Comparison of ENCODE assay signal across 13 cellular contexts in the genomic region with DNA sequence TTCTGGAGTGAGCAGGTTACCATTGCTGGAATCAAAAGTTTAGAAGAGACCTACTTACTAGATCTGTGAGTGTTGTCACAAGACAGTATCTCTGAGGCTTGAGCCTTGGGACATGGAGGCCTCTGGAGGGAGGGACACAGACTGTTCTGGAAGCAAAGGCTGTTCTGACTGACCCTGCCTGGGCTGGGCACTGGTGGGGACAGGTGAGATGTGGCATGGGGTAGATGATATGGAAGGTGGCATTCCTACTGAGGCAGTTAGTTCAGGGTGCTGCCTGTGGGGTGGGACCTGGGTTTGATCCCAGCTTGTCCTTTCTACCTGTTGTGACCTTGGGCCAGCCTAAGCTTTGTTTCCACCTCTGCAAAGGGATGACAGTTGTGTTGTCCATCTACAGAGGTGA.
DNase-seq lines count a peak whose midpoint lies in the region; ATAC-seq and TF ChIP-seq lines count a peak whose summit lies in the region.
"Had no signal": no experiment of that assay in that cellular context is flagged by ENCODE, and none has a peak within 500 bp of the region (broad histone marks: within the 10 kb centered on the region; RNA-seq: fewer than 3 reads in every experiment).

No MANE protein-coding gene starts in this region.

- no peaks in the 10 kb centered on the region for H3K27me3 Mint-ChIP-seq in T-helper 17 cell
- H3K27me3 Mint-ChIP-seq in naive thymus-derived CD4-positive, alpha-beta T cell: peaks cover 0 to 8% (median 0%) of the 10 kb centered on the region in 5 donors

- H3K27me3 ChIP-seq in A673 (replicated peaks; ENCODE audit: insufficient read depth, low read depth, low read length, poor library complexity) (no peaks in the 10 kb centered on the region), right cardiac atrium (ENCODE audit: control insufficient read depth, insufficient read depth) (no peaks in the 10 kb centered on the region), psoas muscle (ENCODE audit: insufficient read depth in 3 of 3, low read length in 2 of 3) (no peaks in the 10 kb centered on the region)
- no peaks in the 10 kb centered on the region for H3K27me3 ChIP-seq in naive thymus-derived CD4-positive, alpha-beta T cell (ENCODE audit: control insufficient read depth in 2 of 2, insufficient read depth in 2 of 2, low read length in 2 of 2)

- peak overlapping the region; percentile 29 for H3K27ac Mint-ChIP-seq in T-helper 17 cell
- H3K27ac Mint-ChIP-seq in naive thymus-derived CD4-positive, alpha-beta T cell: peak overlapping the region in 1 of 9 donors; percentile 73
- H3K27ac Mint-ChIP-seq: IgD-negative memory B cell had no signal

- H3K36me3 ChIP-seq in A673 (ENCODE audit: insufficient read depth, low read length, poor library complexity, severe bottlenecking) (no peaks in the 10 kb centered on the region), psoas muscle (ENCODE audit: insufficient read depth in 1 of 2, low read depth in 1 of 2) (no peaks in the 10 kb centered on the region)
- no peaks in the 10 kb centered on the region for H3K36me3 ChIP-seq in naive thymus-derived CD4-positive, alpha-beta T cell (ENCODE audit: control insufficient read depth in 2 of 3, insufficient read depth in 3 of 3, low read length in 3 of 3)

- POLR2A ChIA-PET in A673 (lab: Charles Lee; ENCODE audit: low non-redundant PET): no interaction called here
- POLR2A ChIA-PET in naive thymus-derived CD4-positive, alpha-beta T cell (lab: Charles Lee): interaction anchor here (1.0 kb wide), 1 partner anchor 303 kb away, joined by 3 read pairs; a partner anchor contains a TSS

- H3K4me3 ChIP-seq in A673 (ENCODE audit: low read depth, low read length, poor library complexity, severe bottlenecking) (no peak overlapping the region), right cardiac atrium (ENCODE audit: low read length) (no peak overlapping the region), psoas muscle (no peak overlapping the region)
- H3K4me3 ChIP-seq in naive thymus-derived CD4-positive, alpha-beta T cell (ENCODE audit: low read length): no peak overlapping the region

- no TSS peak for BruUV-seq in A673 (replicated peaks; lab: Mats Ljungman, UMichigan)

- no peak for TF ChIP-seq CTCF in A673 (conservative IDR thresholded peaks at IDR 0.05; ENCODE audit: low read depth, low read length)
- TF ChIP-seq CTCF in psoas muscle (IDR thresholded peaks at IDR 0.05): no peak

- CTCF ChIA-PET in A673 (lab: Charles Lee): no interaction called here
- CTCF ChIA-PET in naive thymus-derived CD4-positive, alpha-beta T cell (lab: Charles Lee): interaction anchor here (0.5 kb wide), 1 partner anchor 157 kb away, joined by 3 read pairs; no protein-coding TSS in a partner anchor

- H3K9me3 ChIP-seq in A673 (ENCODE audit: low read depth, low read length, poor library complexity, severe bottlenecking) (no peaks in the 10 kb centered on the region), T-helper 17 cell (ENCODE audit: control insufficient read depth, low read length, poor library complexity, severe bottlenecking) (no peaks in the 10 kb centered on the region), right cardiac atrium (ENCODE audit: control insufficient read depth, low read length) (no peaks in the 10 kb centered on the region), psoas muscle (no peaks in the 10 kb centered on the region)
- no peaks in the 10 kb centered on the region for H3K9me3 ChIP-seq in naive thymus-derived CD4-positive, alpha-beta T cell (ENCODE audit: control insufficient read depth in 2 of 3, low read length in 3 of 3)

- H3K4me1 ChIP-seq in A673 (ENCODE audit: insufficient read depth, low read length, poor library complexity, severe bottlenecking) (peaks cover 27% of the 10 kb centered on the region), right cardiac atrium (ENCODE audit: control insufficient read depth, insufficient read depth, low read length) (peaks cover 12% of the 10 kb centered on the region), psoas muscle (peaks cover 15% of the 10 kb centered on the region)
- peaks cover 11 to 16% of the 10 kb centered on the region in 2 donors for H3K4me1 ChIP-seq in naive thymus-derived CD4-positive, alpha-beta T cell (ENCODE audit: control insufficient read depth in 2 of 2, insufficient read depth in 2 of 2, low read length in 2 of 2)

- no peak overlapping the region for H3K4me3 Mint-ChIP-seq in T-helper 17 cell
- H3K4me3 Mint-ChIP-seq in naive thymus-derived CD4-positive, alpha-beta T cell: peak overlapping the region in 4 of 10 donors; percentile 5 to 80 (median 49)

- no peaks in the 10 kb centered on the region for H3K36me3 Mint-ChIP-seq in T-helper 17 cell (ENCODE audit: low read depth)
- H3K36me3 Mint-ChIP-seq in naive thymus-derived CD4-positive, alpha-beta T cell: no peaks in the 10 kb centered on the region
- H3K36me3 Mint-ChIP-seq: IgD-negative memory B cell had no signal

- H3K4me1 Mint-ChIP-seq in T-helper 17 cell: peaks cover 18% of the 10 kb centered on the region
- peaks cover 14 to 25% (median 16%) of the 10 kb centered on the region in 7 donors for H3K4me1 Mint-ChIP-seq in naive thymus-derived CD4-positive, alpha-beta T cell

- intact Hi-C loops in A673 (cut with micrococcal nuclease; ENCODE audit: unreplicated experiment): loop anchor here (5.0 kb wide), 1 partner anchor 143 kb away; no protein-coding TSS in a partner anchor
- intact Hi-C loops in right cardiac atrium (cut with DNase I): loop anchor here in 3 of 4 donors (5.0 to 10.0 kb wide), 4 partner anchors 68 to 336 kb away; no protein-coding TSS in a partner anchor
- intact Hi-C loops in psoas muscle (cut with DNase I): loop anchor here (5.0 kb wide), 1 partner anchor 68 kb away; no protein-coding TSS in a partner anchor
- intact Hi-C loops in naive thymus-derived CD4-positive, alpha-beta T cell (cut with micrococcal nuclease): no loop called here

- H3K9me3 Mint-ChIP-seq in naive thymus-derived CD4-positive, alpha-beta T cell: peaks cover 0 to 1% (median 0%) of the 10 kb centered on the region in 11 donors
- H3K9me3 Mint-ChIP-seq: IgD-negative memory B cell had no signal

- ATAC-seq in T-helper 17 cell (no peak), right cardiac atrium (no peak), psoas muscle (no peak)
- ATAC-seq in naive thymus-derived CD4-positive, alpha-beta T cell: no peak
- ATAC-seq: sciatic nerve had no signal

- H3K27ac ChIP-seq in A673 (ENCODE audit: low read depth, low read length, poor library complexity, severe bottlenecking) (peak overlapping the region; percentile 46), right cardiac atrium (ENCODE audit: low read length) (peak overlapping the region; percentile 98), psoas muscle (peak overlapping the region; percentile 100)
- no peak overlapping the region for H3K27ac ChIP-seq in naive thymus-derived CD4-positive, alpha-beta T cell (ENCODE audit: low read depth, low read length)

- DNase-seq in A673 (ENCODE audit: low spot score) (no peak), T-helper 17 cell (no peak), right cardiac atrium (no peak), psoas muscle (no peak), cerebellar nuclear complex (lab: John Stamatoyannopoulos, UW) (no peak), NCI-H526 treated with DMSO at 0.1 percent for 48 hours (lab: John Stamatoyannopoulos, UW) (no peak), activated gamma-delta T cell treated with Interleukin-2 at 50 U/mL for 16 hours (no peak)
- DNase-seq in naive thymus-derived CD4-positive, alpha-beta T cell: no peak
- DNase-seq: amniotic stem cell, islet precursor cell, NCI-H187 treated with DMSO at 0.1 percent for 48 hours had no signal

Comparison
In these comparisons a context has a peak if more than half of its experiments do, and no peak if none do; other contexts are left out.
1. intact Hi-C loops: an anchor here in A673 (5.0 kb wide), right cardiac atrium (5.0 to 10.0 kb wide) and psoas muscle (5.0 kb wide); none called in naive thymus-derived CD4-positive, alpha-beta T cell.